14 cellular contexts compared by ENCODE assay signal in the genomic region with DNA sequence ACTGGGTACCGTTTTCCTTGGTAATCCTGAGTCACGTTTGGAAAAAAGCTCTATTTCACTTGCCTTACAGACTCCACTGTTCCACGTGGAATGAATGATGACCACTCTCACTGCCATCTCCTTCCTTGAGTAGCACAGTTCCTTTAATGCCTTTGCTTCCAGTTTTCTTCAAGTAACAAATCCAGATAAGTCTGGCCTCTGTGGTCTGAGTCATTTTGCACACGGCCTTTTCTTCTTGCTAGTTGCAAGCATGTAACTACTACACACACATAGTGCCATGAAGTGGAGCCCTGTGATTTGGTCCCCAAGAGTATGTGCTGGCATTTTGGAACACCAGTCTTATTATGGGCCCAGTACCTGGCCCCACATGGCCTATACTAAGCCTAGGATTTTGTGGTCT.
DNase-seq lines count a peak whose midpoint lies in the region; ATAC-seq and TF ChIP-seq lines count a peak whose summit lies in the region.
"Had no signal": no experiment of that assay in that cellular context is flagged by ENCODE, and none has a peak within 500 bp of the region (broad histone marks: within the 10 kb centered on the region; RNA-seq: fewer than 3 reads in every experiment).

No MANE protein-coding gene starts in this region.

- no peaks in the 10 kb centered on the region for H3K4me1 ChIP-seq in mucosa of descending colon (ENCODE audit: low read depth)

- no peak overlapping the region for H3K27ac ChIP-seq in RWPE1

- H3K4me3 ChIP-seq in MG63 (no peak overlapping the region; the same call in 1 of the 2 replicates), choroid plexus epithelial cell (ENCODE audit: low read depth, low read length) (no peak overlapping the region), mucosa of descending colon (no peak overlapping the region)
- H3K4me3 ChIP-seq: GM12878 had no signal

- DNase-seq in AG08395 (ENCODE audit: low spot score) (peak; percentile 52), MG63 (peak; percentile 77), choroid plexus epithelial cell (ENCODE audit: low read depth) (peak; percentile 76), mucosa of descending colon (no peak), RWPE1 (ENCODE audit: low spot score) (no peak), COLO829 (ENCODE audit: low spot score) (no peak), GM19240 (ENCODE audit: insufficient read length, low spot score) (no peak)
- DNase-seq: CD8-positive, alpha-beta memory T cell; islet precursor cell; NCI-H446; occipital lobe; SW 1271 had no signal

- H3K27me3 ChIP-seq in MG63: no peaks in the 10 kb centered on the region

- POLR2A ChIA-PET in RWPE1 (lab: Yijun Ruan, JAX; ENCODE audit: low non-redundant PET): no interaction called here

- no peaks in the 10 kb centered on the region for H3K9me3 ChIP-seq in MG63
- no peaks in the 10 kb centered on the region for H3K9me3 ChIP-seq in mucosa of descending colon

- CTCF ChIA-PET in RWPE1 (lab: Yijun Ruan, JAX): no interaction called here

- intact Hi-C loops in mucosa of descending colon (cut with DNase I, micrococcal nuclease): no loop called here

- no peak for TF ChIP-seq CTCF in choroid plexus epithelial cell (conservative IDR thresholded peaks at IDR 0.05; ENCODE audit: low read depth, low read length)
- TF ChIP-seq CTCF in mucosa of descending colon (IDR thresholded peaks at IDR 0.05): no peak
- TF ChIP-seq CTCF in RWPE1 (conservative IDR thresholded peaks at IDR 0.05; ENCODE audit: low read depth): no peak

- peak; percentile 15 for ATAC-seq in mucosa of descending colon
- ATAC-seq in GM21529 (IDR thresholded peaks at IDR 0.05; ENCODE audit: unreplicated experiment): no peak
- ATAC-seq: GM12878 had no signal

- H3K36me3 ChIP-seq in MG63 (peaks cover 47% of the 10 kb centered on the region), mucosa of descending colon (ENCODE audit: low read depth) (no peaks in the 10 kb centered on the region)

Comparison
In these comparisons a context has a peak if more than half of its experiments do, and no peak if none do; other contexts are left out.
1. DNase-seq: peak in AG08395 (single experiment), MG63 (single experiment) and choroid plexus epithelial cell (single experiment); none in mucosa of descending colon (0 of 3), RWPE1 (single experiment), COLO829 (single experiment) and GM19240 (single experiment).